28 cellular contexts compared by ENCODE assay signal in genomic region chr7:150461520-150461919, GRCh38. TPM values are rescaled to one million over a fixed set of nuclear protein-coding genes. Genes with fewer than 3 reads are reported as not detected.
A peak's percentile ranks its signal among the peaks of the same experiment; 100 is the strongest.
DNase-seq lines count a peak whose midpoint lies in the region; ATAC-seq lines count a peak whose summit lies in the region.
"Had no signal": no experiment of that assay in that cellular context is flagged by ENCODE, and none has a peak within 500 bp of the region (broad histone marks: within the 10 kb centered on the region; RNA-seq: fewer than 3 reads in every experiment).

No MANE protein-coding gene starts in this region.

- no peaks in the 10 kb centered on the region for H3K4me1 ChIP-seq in GM23248 (ENCODE audit: insufficient read depth)

- H3K9me3 ChIP-seq in GM23248 (ENCODE audit: low read depth) = no peaks in the 10 kb centered on the region

- in situ Hi-C loops in GM23248 (cut with MboI) = no loop called here

- no peak overlapping the region for H3K4me3 ChIP-seq in GM23248
- H3K4me3 ChIP-seq: GM23338 had no signal

- no peak overlapping the region for H3K4me2 ChIP-seq in GM23248 (ENCODE audit: unreplicated experiment)
- H3K4me2 ChIP-seq: GM23338 had no signal

- H3K9me3 Mint-ChIP-seq in activated naive CD8-positive, alpha-beta T cell (ENCODE audit: low read depth) = peaks cover 34% of the 10 kb centered on the region
- H3K9me3 Mint-ChIP-seq in activated naive CD8-positive, alpha-beta T cell treated with anti-CD3 and anti-CD28 coated beads, Interleukin-2, amount 50 U/mL, for 24 hours = peaks cover 42% of the 10 kb centered on the region
- H3K9me3 Mint-ChIP-seq in T-cell = peaks cover 22 to 43% (median 36%) of the 10 kb centered on the region in 3 donors
- peaks cover 23% of the 10 kb centered on the region for H3K9me3 Mint-ChIP-seq in central memory CD8-positive, alpha-beta T cell
- H3K9me3 Mint-ChIP-seq in natural killer cell treated with Interleukin-12 subunit alpha and Interleukin-12 subunit beta and Interleukin-15 and Interleukin-18, amount 100 ng/mL, for 72 hours = peaks cover 24% of the 10 kb centered on the region

- 18 to 36% methylated on average over 1 of the region's 1 CpG for WGBS in GM23248 (ENCODE audit: low coverage in 1 of 2, low lambda C conversion rate in 2 of 2, missing lambda C conversion rate in 2 of 2), 2 experiments

- POLR2A ChIA-PET in T-cell (lab: Charles Lee) = no interaction called here

- peak overlapping the region; percentile 42 for H3K27ac Mint-ChIP-seq in activated naive CD8-positive, alpha-beta T cell
- no peak overlapping the region for H3K27ac Mint-ChIP-seq in activated naive CD8-positive, alpha-beta T cell treated with anti-CD3 and anti-CD28 coated beads, Interleukin-2, amount 50 U/mL, for 24 hours
- peak overlapping the region; percentile 49 to 53 for H3K27ac Mint-ChIP-seq in T-cell
- no peak overlapping the region for H3K27ac Mint-ChIP-seq in central memory CD8-positive, alpha-beta T cell (ENCODE audit: low read depth)
- H3K27ac Mint-ChIP-seq in natural killer cell treated with Interleukin-12 subunit alpha and Interleukin-12 subunit beta and Interleukin-15 and Interleukin-18, amount 100 ng/mL, for 72 hours = peak overlapping the region; percentile 40 to 68
- H3K27ac Mint-ChIP-seq: GM23338, H9, HFFc6, IgD-negative memory B cell had no signal

- no peaks in the 10 kb centered on the region for H4K20me1 ChIP-seq in GM23248 (ENCODE audit: insufficient read depth)

- no peaks in the 10 kb centered on the region for H3K9me2 ChIP-seq in GM23248 (ENCODE audit: insufficient read depth)

- H3F3A ChIP-seq in GM23248 (ENCODE audit: insufficient read depth) = no peaks in the 10 kb centered on the region

- H3K27me3 Mint-ChIP-seq in activated naive CD8-positive, alpha-beta T cell = no peaks in the 10 kb centered on the region
- no peaks in the 10 kb centered on the region for H3K27me3 Mint-ChIP-seq in activated naive CD8-positive, alpha-beta T cell treated with anti-CD3 and anti-CD28 coated beads, Interleukin-2, amount 50 U/mL, for 24 hours
- no peaks in the 10 kb centered on the region for H3K27me3 Mint-ChIP-seq in T-cell
- H3K27me3 Mint-ChIP-seq in central memory CD8-positive, alpha-beta T cell = no peaks in the 10 kb centered on the region
- H3K27me3 Mint-ChIP-seq in natural killer cell treated with Interleukin-12 subunit alpha and Interleukin-12 subunit beta and Interleukin-15 and Interleukin-18, amount 100 ng/mL, for 72 hours = no peaks in the 10 kb centered on the region
- H3K27me3 Mint-ChIP-seq: IgD-negative memory B cell had no signal

- no peaks in the 10 kb centered on the region for H3K27me3 ChIP-seq in GM23248 (replicated peaks; ENCODE audit: insufficient read depth)

- H2AFZ ChIP-seq in GM23248 = no peak overlapping the region
- H2AFZ ChIP-seq: GM23338 had no signal

- ATAC-seq in activated naive CD8-positive, alpha-beta T cell treated with anti-CD3 and anti-CD28 coated beads, Interleukin-2, amount 50 U/mL, for 24 hours = no peak
- ATAC-seq in T-cell (replicated peaks in 1 of 4) = no peak
- no peak for ATAC-seq in central memory CD8-positive, alpha-beta T cell (replicated peaks; ENCODE audit: extremely low read depth, poor library complexity, severe bottlenecking)
- ATAC-seq in natural killer cell treated with Interleukin-12 subunit alpha and Interleukin-12 subunit beta and Interleukin-15 and Interleukin-18, amount 100 ng/mL, for 72 hours = no peak
- no peak for ATAC-seq in GM18907 (IDR thresholded peaks at IDR 0.05; ENCODE audit: unreplicated experiment)
- ATAC-seq: GM23338, Panc1 had no signal

- H3K4me3 Mint-ChIP-seq in activated naive CD8-positive, alpha-beta T cell = no peak overlapping the region
- H3K4me3 Mint-ChIP-seq in activated naive CD8-positive, alpha-beta T cell treated with anti-CD3 and anti-CD28 coated beads, Interleukin-2, amount 50 U/mL, for 24 hours = no peak overlapping the region
- no peak overlapping the region for H3K4me3 Mint-ChIP-seq in T-cell
- H3K4me3 Mint-ChIP-seq in central memory CD8-positive, alpha-beta T cell = peak overlapping the region; percentile 43
- H3K4me3 Mint-ChIP-seq in natural killer cell treated with Interleukin-12 subunit alpha and Interleukin-12 subunit beta and Interleukin-15 and Interleukin-18, amount 100 ng/mL, for 72 hours = no peak overlapping the region
- H3K4me3 Mint-ChIP-seq: GM23338, H9, HFFc6, IgD-negative memory B cell had no signal

- H3K36me3 Mint-ChIP-seq in activated naive CD8-positive, alpha-beta T cell = peaks cover 54% of the 10 kb centered on the region
- peaks cover 42% of the 10 kb centered on the region for H3K36me3 Mint-ChIP-seq in activated naive CD8-positive, alpha-beta T cell treated with anti-CD3 and anti-CD28 coated beads, Interleukin-2, amount 50 U/mL, for 24 hours (ENCODE audit: low read depth)
- peaks cover 89% of the 10 kb centered on the region for H3K36me3 Mint-ChIP-seq in T-cell
- H3K36me3 Mint-ChIP-seq in central memory CD8-positive, alpha-beta T cell (ENCODE audit: insufficient read depth) = peaks cover 18% of the 10 kb centered on the region
- peaks cover 51% of the 10 kb centered on the region for H3K36me3 Mint-ChIP-seq in natural killer cell treated with Interleukin-12 subunit alpha and Interleukin-12 subunit beta and Interleukin-15 and Interleukin-18, amount 100 ng/mL, for 72 hours

- peaks cover 72% of the 10 kb centered on the region for H3K4me1 Mint-ChIP-seq in activated naive CD8-positive, alpha-beta T cell (ENCODE audit: low read depth)
- H3K4me1 Mint-ChIP-seq in activated naive CD8-positive, alpha-beta T cell treated with anti-CD3 and anti-CD28 coated beads, Interleukin-2, amount 50 U/mL, for 24 hours = peaks cover 35% of the 10 kb centered on the region
- peaks cover 66 to 80% (median 77%) of the 10 kb centered on the region in 3 donors for H3K4me1 Mint-ChIP-seq in T-cell
- H3K4me1 Mint-ChIP-seq in central memory CD8-positive, alpha-beta T cell = peaks cover 66% of the 10 kb centered on the region
- H3K4me1 Mint-ChIP-seq in natural killer cell treated with Interleukin-12 subunit alpha and Interleukin-12 subunit beta and Interleukin-15 and Interleukin-18, amount 100 ng/mL, for 72 hours (ENCODE audit: low read depth in 2 of 2) = peaks cover 42 to 46% of the 10 kb centered on the region in 2 donors
- H3K4me1 Mint-ChIP-seq: GM23338, H9, IgD-negative memory B cell had no signal

- H3K27ac ChIP-seq in GM23248 = no peak overlapping the region
- H3K27ac ChIP-seq: RWPE1 had no signal

- DNase-seq in activated naive CD8-positive, alpha-beta T cell treated with anti-CD3 and anti-CD28 coated beads, Interleukin-2, amount 50 U/mL, for 24 hours = no peak
- DNase-seq in T-cell (no peak), cerebellum (ENCODE audit: low spot score) (no peak), GM23248 (no peak)
- no peak for DNase-seq in central memory CD8-positive, alpha-beta T cell (ENCODE audit: low spot score in 2 of 2)
- DNase-seq in natural killer cell treated with Interleukin-12 subunit alpha and Interleukin-12 subunit beta and Interleukin-15 and Interleukin-18, amount 100 ng/mL, for 72 hours (ENCODE audit: low spot score) = no peak
- DNase-seq: C1 segment of cervical spinal cord, DMS153, DND-41, H9, HFFc6, NCI-H1092, NCI-H1417 treated with DMSO at 0.1 percent for 48 hours, NCI-H1694 treated with DMSO at 0.1 percent for 48 hours, NCI-H2081, NCI-H2227 treated with DMSO at 0.1 percent for 48 hours, NCI-H526 treated with DMSO at 0.1 percent for 48 hours, SHP77 had no signal

- CTCF ChIA-PET in T-cell (lab: Charles Lee) = interaction anchor here in 1 of 2 donors (1.4 kb wide), 1 partner anchor 10 kb away, joined by 4 read pairs; the partner anchor contains the start of gene GIMAP8

- H3K9ac ChIP-seq in GM23248 = no peak overlapping the region

- no peaks in the 10 kb centered on the region for H3K36me3 ChIP-seq in GM23248 (ENCODE audit: low read depth)

- H3K79me2 ChIP-seq in GM23248 (ENCODE audit: insufficient read depth) = no peaks in the 10 kb centered on the region

RNA-seq across cellular contexts. Expression of gene GIMAP8, which starts 11.1 kb away (rescaled TPM):
- total RNA-seq in T-cell (10 to 100 TPM; 17.8 to 54.6 (median 50.1) TPM), cerebellum (2.5 TPM)
- total RNA-seq in natural killer cell treated with Interleukin-12 subunit alpha and Interleukin-12 subunit beta and Interleukin-15 and Interleukin-18, amount 100 ng/mL, for 72 hours = 10 to 100 TPM; 10.2 to 13.7 TPM
- total RNA-seq in GM23248 (2014; rRNA removed; shearing (Covaris generic)) = not detected in 2 replicates
- not detected in 2 replicates for polyA plus RNA-seq in GM23248 (2016; fragmentation: Nextera tagmentation; extraction: Ambion mirVana)
- total RNA-seq: A673, GM23338, H9, HFFc6, NCI-H460, OCI-LY7, SK-MEL-5 had no signal

RNA-seq across cellular contexts. Expression of gene GIMAP7, which starts 53.2 kb away (rescaled TPM):
- 100 to 1,000 TPM in 3 of 5 donors, 10 to 100 TPM in 2; 76.8 to 430 (median 392) TPM for total RNA-seq in T-cell
- total RNA-seq in natural killer cell treated with Interleukin-12 subunit alpha and Interleukin-12 subunit beta and Interleukin-15 and Interleukin-18, amount 100 ng/mL, for 72 hours = 10 to 100 TPM; 50.5 to 60.4 TPM
- 1.8 TPM for total RNA-seq in cerebellum
- not detected in 2 replicates for total RNA-seq in GM23248 (2014; rRNA removed; shearing (Covaris generic))
- not detected in 2 replicates for polyA plus RNA-seq in GM23248 (2016; fragmentation: Nextera tagmentation; extraction: Ambion mirVana)
- total RNA-seq: A673, GM23338, H9, HFFc6, NCI-H460, OCI-LY7, SK-MEL-5 had no signal
- polyA plus RNA-seq: GM23338 had no signal

Comparison
In these comparisons a context has a peak if more than half of its experiments do, and no peak if none do; other contexts are left out.
1. H3K27ac Mint-ChIP-seq: peak in activated naive CD8-positive, alpha-beta T cell (single experiment), T-cell (2 of 2) and natural killer cell treated with Interleukin-12 subunit alpha and Interleukin-12 subunit beta and Interleukin-15 and Interleukin-18, amount 100 ng/mL, for 72 hours (2 of 2); none in activated naive CD8-positive, alpha-beta T cell treated with anti-CD3 and anti-CD28 coated beads, Interleukin-2, amount 50 U/mL, for 24 hours (single experiment) and central memory CD8-positive, alpha-beta T cell (single experiment).
2. RNA of gene GIMAP7, which starts 53.2 kb away (total RNA-seq): 76.8 to 430 TPM in T-cell and 50.5 to 60.4 TPM in natural killer cell treated with Interleukin-12 subunit alpha and Interleukin-12 subunit beta and Interleukin-15 and Interleukin-18, amount 100 ng/mL, for 72 hours; 1.8 TPM in cerebellum (single experiment) and not detected in GM23248; every median in the first group is over 10 times any median in the second.